24 cellular contexts compared by ENCODE assay signal in genomic region chr16:89455692-89456091, GRCh38. TPM values are rescaled to one million over a fixed set of nuclear protein-coding genes. Genes with fewer than 3 reads are reported as not detected.
DNase-seq lines count a peak whose midpoint lies in the region; ATAC-seq lines count a peak whose summit lies in the region.
"Had no signal": no experiment of that assay in that cellular context is flagged by ENCODE, and none has a peak within 500 bp of the region (broad histone marks: within the 10 kb centered on the region; RNA-seq: fewer than 3 reads in every experiment).

No MANE protein-coding gene starts in this region.

- no peaks in the 10 kb centered on the region for H3K9me3 ChIP-seq in CD8-positive, alpha-beta memory T cell (ENCODE audit: low read length)
- no peaks in the 10 kb centered on the region for H3K9me3 ChIP-seq in naive thymus-derived CD4-positive, alpha-beta T cell (ENCODE audit: control insufficient read depth in 2 of 3, low read length in 3 of 3)

- peaks cover 70% of the 10 kb centered on the region for H3K4me1 Mint-ChIP-seq in activated CD4-positive, alpha-beta memory T cell treated with anti-CD3 and anti-CD28 coated beads, Interleukin-2, amount 10 ng/mL, durations not matched to agents 7 days and 5 days
- peaks cover 74% of the 10 kb centered on the region for H3K4me1 Mint-ChIP-seq in activated CD4-positive, alpha-beta memory T cell treated with anti-CD3 and anti-CD28 coated beads for 36 hours (ENCODE audit: low read depth)
- peaks cover 64 to 82% (median 81%) of the 10 kb centered on the region in 3 donors for H3K4me1 Mint-ChIP-seq in CD8-positive, alpha-beta memory T cell
- H3K4me1 Mint-ChIP-seq in activated naive CD8-positive, alpha-beta T cell treated with anti-CD3 and anti-CD28 coated beads for 36 hours, result peaks cover 67% of the 10 kb centered on the region
- H3K4me1 Mint-ChIP-seq in naive thymus-derived CD4-positive, alpha-beta T cell, result peaks cover 45 to 87% (median 66%) of the 10 kb centered on the region in 7 donors

- POLR2A ChIA-PET in activated CD4-positive, alpha-beta memory T cell treated with anti-CD3 and anti-CD28 coated beads, Interleukin-2, amount 10 ng/mL, durations not matched to agents 7 days and 5 days (lab: Charles Lee), result interaction anchor here (0.9 to 1.2 kb wide), 3 partner anchors 9 to 33 kb away, joined by 3 to 6 read pairs (median 4); no protein-coding TSS in a partner anchor
- POLR2A ChIA-PET in activated CD4-positive, alpha-beta memory T cell treated with anti-CD3 and anti-CD28 coated beads for 36 hours (lab: Charles Lee), result interaction anchor here (0.9 to 1.6 kb wide), 3 partner anchors 29 to 57 kb away, joined by 4 to 6 read pairs (median 4); no protein-coding TSS in a partner anchor
- POLR2A ChIA-PET in CD8-positive, alpha-beta memory T cell (lab: Charles Lee), result interaction anchor here (1.2 kb wide), 1 partner anchor 29 kb away, joined by 6 read pairs; no protein-coding TSS in a partner anchor
- POLR2A ChIA-PET in naive thymus-derived CD4-positive, alpha-beta T cell (lab: Charles Lee), result interaction anchor here (0.5 to 1.3 kb wide), 6 partner anchors 12 to 43 kb away, joined by 3 to 5 read pairs (median 3); no protein-coding TSS in a partner anchor

- H3K9me3 Mint-ChIP-seq in activated CD4-positive, alpha-beta memory T cell treated with anti-CD3 and anti-CD28 coated beads, Interleukin-2, amount 10 ng/mL, durations not matched to agents 7 days and 5 days, result no peaks in the 10 kb centered on the region
- no peaks in the 10 kb centered on the region for H3K9me3 Mint-ChIP-seq in activated CD4-positive, alpha-beta memory T cell treated with anti-CD3 and anti-CD28 coated beads for 36 hours
- H3K9me3 Mint-ChIP-seq in CD8-positive, alpha-beta memory T cell, result no peaks in the 10 kb centered on the region
- H3K9me3 Mint-ChIP-seq in activated naive CD8-positive, alpha-beta T cell treated with anti-CD3 and anti-CD28 coated beads for 36 hours, result no peaks in the 10 kb centered on the region
- peaks cover 0 to 4% (median 0%) of the 10 kb centered on the region in 11 donors for H3K9me3 Mint-ChIP-seq in naive thymus-derived CD4-positive, alpha-beta T cell

- CTCF ChIA-PET in activated CD4-positive, alpha-beta memory T cell treated with anti-CD3 and anti-CD28 coated beads, Interleukin-2, amount 10 ng/mL, durations not matched to agents 7 days and 5 days (lab: Charles Lee), result interaction anchor here (0.7 to 1.7 kb wide), 9 partner anchors 9 to 140 kb away, joined by 3 to 7 read pairs (median 4); no protein-coding TSS in a partner anchor
- CTCF ChIA-PET in activated CD4-positive, alpha-beta memory T cell treated with anti-CD3 and anti-CD28 coated beads for 36 hours (lab: Charles Lee), result interaction anchor here (0.6 to 1.4 kb wide), 3 partner anchors 11 to 215 kb away, joined by 3 to 6 read pairs (median 3); no protein-coding TSS in a partner anchor
- CTCF ChIA-PET in CD8-positive, alpha-beta memory T cell (lab: Charles Lee), result interaction anchor here (1.0 to 1.9 kb wide), 3 partner anchors 16 to 33 kb away, joined by 3 to 8 read pairs (median 6); no protein-coding TSS in a partner anchor
- CTCF ChIA-PET in naive thymus-derived CD4-positive, alpha-beta T cell (lab: Charles Lee), result interaction anchor here (0.6 to 1.2 kb wide), 3 partner anchors 23 to 126 kb away, joined by 3 to 7 read pairs (median 3); no protein-coding TSS in a partner anchor

- peaks cover 28% of the 10 kb centered on the region for H3K36me3 Mint-ChIP-seq in activated CD4-positive, alpha-beta memory T cell treated with anti-CD3 and anti-CD28 coated beads, Interleukin-2, amount 10 ng/mL, durations not matched to agents 7 days and 5 days (ENCODE audit: low read depth)
- peaks cover 10% of the 10 kb centered on the region for H3K36me3 Mint-ChIP-seq in activated CD4-positive, alpha-beta memory T cell treated with anti-CD3 and anti-CD28 coated beads for 36 hours
- H3K36me3 Mint-ChIP-seq in CD8-positive, alpha-beta memory T cell, result peaks cover 0 to 19% (median 5%) of the 10 kb centered on the region in 3 donors
- H3K36me3 Mint-ChIP-seq in activated naive CD8-positive, alpha-beta T cell treated with anti-CD3 and anti-CD28 coated beads for 36 hours, result peaks cover 21% of the 10 kb centered on the region
- peaks cover 0 to 15% (median 13%) of the 10 kb centered on the region in 5 donors for H3K36me3 Mint-ChIP-seq in naive thymus-derived CD4-positive, alpha-beta T cell

- intact Hi-C loops in activated CD4-positive, alpha-beta memory T cell treated with anti-CD3 and anti-CD28 coated beads for 36 hours (cut with micrococcal nuclease), result no loop called here
- intact Hi-C loops in naive thymus-derived CD4-positive, alpha-beta T cell (cut with micrococcal nuclease), result loop anchor here in 1 of 2 donors (2.0 kb wide), 1 partner anchor 29 kb away; no protein-coding TSS in a partner anchor

- H3K27me3 ChIP-seq in CD8-positive, alpha-beta memory T cell (ENCODE audit: insufficient read depth, low read length, poor library complexity, severe bottlenecking), result no peaks in the 10 kb centered on the region
- H3K27me3 ChIP-seq in naive thymus-derived CD4-positive, alpha-beta T cell (ENCODE audit: control insufficient read depth in 2 of 2, insufficient read depth in 2 of 2, low read length in 2 of 2), result no peaks in the 10 kb centered on the region
- H3K27me3 ChIP-seq: dorsolateral prefrontal cortex had no signal

- no peaks in the 10 kb centered on the region for H3K36me3 ChIP-seq in CD8-positive, alpha-beta memory T cell (ENCODE audit: insufficient read depth, low read length)
- no peaks in the 10 kb centered on the region for H3K36me3 ChIP-seq in naive thymus-derived CD4-positive, alpha-beta T cell (ENCODE audit: control insufficient read depth in 2 of 3, insufficient read depth in 3 of 3, low read length in 3 of 3)

- H3K27me3 Mint-ChIP-seq in activated CD4-positive, alpha-beta memory T cell treated with anti-CD3 and anti-CD28 coated beads, Interleukin-2, amount 10 ng/mL, durations not matched to agents 7 days and 5 days, result no peaks in the 10 kb centered on the region
- H3K27me3 Mint-ChIP-seq in activated CD4-positive, alpha-beta memory T cell treated with anti-CD3 and anti-CD28 coated beads for 36 hours, result no peaks in the 10 kb centered on the region
- H3K27me3 Mint-ChIP-seq in CD8-positive, alpha-beta memory T cell, result no peaks in the 10 kb centered on the region
- no peaks in the 10 kb centered on the region for H3K27me3 Mint-ChIP-seq in activated naive CD8-positive, alpha-beta T cell treated with anti-CD3 and anti-CD28 coated beads for 36 hours
- H3K27me3 Mint-ChIP-seq in naive thymus-derived CD4-positive, alpha-beta T cell, result no peaks in the 10 kb centered on the region

- H3K4me1 ChIP-seq in CD8-positive, alpha-beta memory T cell (ENCODE audit: insufficient read depth, low read length), result peaks cover 68% of the 10 kb centered on the region
- peaks cover 55 to 58% of the 10 kb centered on the region in 2 donors for H3K4me1 ChIP-seq in naive thymus-derived CD4-positive, alpha-beta T cell (ENCODE audit: control insufficient read depth in 2 of 2, insufficient read depth in 2 of 2, low read length in 2 of 2)

- H3K27ac ChIP-seq in CD8-positive, alpha-beta memory T cell (ENCODE audit: low read depth, low read length), result no peak overlapping the region
- no peak overlapping the region for H3K27ac ChIP-seq in naive thymus-derived CD4-positive, alpha-beta T cell (ENCODE audit: low read depth, low read length)
- H3K27ac ChIP-seq: A549, epithelial cell of prostate, HL-60 had no signal

- ATAC-seq in naive thymus-derived CD4-positive, alpha-beta T cell, result no peak
- no peak for ATAC-seq in HG03139 (IDR thresholded peaks at IDR 0.05; ENCODE audit: unreplicated experiment)
- ATAC-seq: A549, sciatic nerve had no signal

- peak overlapping the region; percentile 3 for H3K27ac Mint-ChIP-seq in activated CD4-positive, alpha-beta memory T cell treated with anti-CD3 and anti-CD28 coated beads, Interleukin-2, amount 10 ng/mL, durations not matched to agents 7 days and 5 days
- no peak overlapping the region for H3K27ac Mint-ChIP-seq in activated CD4-positive, alpha-beta memory T cell treated with anti-CD3 and anti-CD28 coated beads for 36 hours
- H3K27ac Mint-ChIP-seq in CD8-positive, alpha-beta memory T cell, result peak overlapping the region in 6 of 8 donors; percentile 1 to 72 (median 20)
- peak overlapping the region; percentile 38 for H3K27ac Mint-ChIP-seq in activated naive CD8-positive, alpha-beta T cell treated with anti-CD3 and anti-CD28 coated beads for 36 hours
- peak overlapping the region in 7 of 9 donors; percentile 6 to 81 (median 66) for H3K27ac Mint-ChIP-seq in naive thymus-derived CD4-positive, alpha-beta T cell

- no peak overlapping the region for H3K4me3 ChIP-seq in CD8-positive, alpha-beta memory T cell (ENCODE audit: low read length)
- no peak overlapping the region for H3K4me3 ChIP-seq in naive thymus-derived CD4-positive, alpha-beta T cell (ENCODE audit: low read length)
- H3K4me3 ChIP-seq: A549 had no signal

- DNase-seq in activated CD4-positive, alpha-beta memory T cell treated with anti-CD3 and anti-CD28 coated beads, Interleukin-2, amount 10 ng/mL, durations not matched to agents 7 days and 5 days, result no peak
- DNase-seq in activated CD4-positive, alpha-beta memory T cell treated with anti-CD3 and anti-CD28 coated beads for 36 hours, result no peak
- DNase-seq in CD8-positive, alpha-beta memory T cell, result no peak
- no peak for DNase-seq in activated naive CD8-positive, alpha-beta T cell treated with anti-CD3 and anti-CD28 coated beads for 36 hours
- no peak for DNase-seq in naive thymus-derived CD4-positive, alpha-beta T cell
- DNase-seq in NCI-H1694 (lab: John Stamatoyannopoulos, UW) (no peak), MV-4-11 (lab: John Stamatoyannopoulos, UW) (no peak)
- DNase-seq: activated gamma-delta T cell; anterior cingulate cortex; caudate nucleus; DMS 273 treated with DMSO at 0.1 percent for 48 hours; dorsolateral prefrontal cortex; foreskin fibroblast; left colon; MM.1S; NCI-H1436 treated with DMSO at 0.1 percent for 48 hours; NCI-H2171; NCI-H526; stimulated activated CD8-positive, alpha-beta memory T cell treated with anti-CD3 and anti-CD28 coated beads, Interleukin-4, amount 100 ng/mL, for 48 hours had no signal

- H3K4me3 Mint-ChIP-seq in activated CD4-positive, alpha-beta memory T cell treated with anti-CD3 and anti-CD28 coated beads, Interleukin-2, amount 10 ng/mL, durations not matched to agents 7 days and 5 days, result no peak overlapping the region
- no peak overlapping the region for H3K4me3 Mint-ChIP-seq in activated CD4-positive, alpha-beta memory T cell treated with anti-CD3 and anti-CD28 coated beads for 36 hours
- H3K4me3 Mint-ChIP-seq in CD8-positive, alpha-beta memory T cell, result peak overlapping the region in 4 of 7 donors; percentile 23 to 56 (median 38)
- no peak overlapping the region for H3K4me3 Mint-ChIP-seq in activated naive CD8-positive, alpha-beta T cell treated with anti-CD3 and anti-CD28 coated beads for 36 hours
- H3K4me3 Mint-ChIP-seq in naive thymus-derived CD4-positive, alpha-beta T cell, result peak overlapping the region in 8 of 10 donors; percentile 2 to 73 (median 64)

RNA-seq across cellular contexts. Expression of gene ANKRD11, which starts 34.7 kb away (rescaled TPM):
- total RNA-seq in activated CD4-positive, alpha-beta memory T cell treated with anti-CD3 and anti-CD28 coated beads, Interleukin-2, amount 10 ng/mL, durations not matched to agents 7 days and 5 days, result 100 to 1,000 TPM; 199 to 208 TPM
- total RNA-seq in activated CD4-positive, alpha-beta memory T cell treated with anti-CD3 and anti-CD28 coated beads for 36 hours, result 100 to 1,000 TPM; 126 to 133 TPM
- total RNA-seq in CD8-positive, alpha-beta memory T cell, result 100 to 1,000 TPM; 130 to 150 TPM
- polyA plus RNA-seq in CD8-positive, alpha-beta memory T cell, result 39.8 TPM
- total RNA-seq in activated naive CD8-positive, alpha-beta T cell treated with anti-CD3 and anti-CD28 coated beads for 36 hours, result 100 to 1,000 TPM; 129 to 142 TPM
- total RNA-seq in naive thymus-derived CD4-positive, alpha-beta T cell, result 100 to 1,000 TPM; 178 to 254 (median 240) TPM
- 10 to 100 TPM in 1 of 2 donors, 1 to 10 TPM in 1; 8.7 to 28.4 TPM for polyA plus RNA-seq in naive thymus-derived CD4-positive, alpha-beta T cell

RNA-seq across cellular contexts. Expression of gene SPG7, which starts 52.5 kb away (rescaled TPM):
- 10 to 100 TPM; 73.9 to 77.9 TPM for total RNA-seq in activated CD4-positive, alpha-beta memory T cell treated with anti-CD3 and anti-CD28 coated beads, Interleukin-2, amount 10 ng/mL, durations not matched to agents 7 days and 5 days
- 10 to 100 TPM; 67.9 to 70.4 TPM for total RNA-seq in activated CD4-positive, alpha-beta memory T cell treated with anti-CD3 and anti-CD28 coated beads for 36 hours
- 10 to 100 TPM; 77.4 to 79.5 TPM for total RNA-seq in CD8-positive, alpha-beta memory T cell
- polyA plus RNA-seq in CD8-positive, alpha-beta memory T cell, result 48.2 TPM
- total RNA-seq in activated naive CD8-positive, alpha-beta T cell treated with anti-CD3 and anti-CD28 coated beads for 36 hours, result 10 to 100 TPM; 63.1 to 76.7 TPM
- total RNA-seq in naive thymus-derived CD4-positive, alpha-beta T cell, result 100 to 1,000 TPM; 129 to 181 (median 170) TPM
- polyA plus RNA-seq in naive thymus-derived CD4-positive, alpha-beta T cell, result 10 to 100 TPM; 48.6 to 56.6 TPM

Comparison
In these comparisons a context has a peak if more than half of its experiments do, and no peak if none do; other contexts are left out.
1. H3K4me3 Mint-ChIP-seq: peak in CD8-positive, alpha-beta memory T cell (4 of 7) and naive thymus-derived CD4-positive, alpha-beta T cell (8 of 10); none in activated CD4-positive, alpha-beta memory T cell treated with anti-CD3 and anti-CD28 coated beads, Interleukin-2, amount 10 ng/mL, durations not matched to agents 7 days and 5 days (single experiment), activated CD4-positive, alpha-beta memory T cell treated with anti-CD3 and anti-CD28 coated beads for 36 hours (single experiment) and activated naive CD8-positive, alpha-beta T cell treated with anti-CD3 and anti-CD28 coated beads for 36 hours (single experiment).